ENCODE assay signal across 7 cellular contexts in genomic region chr4:152352645-152353116, GRCh38.
A peak's percentile ranks its signal among the peaks of the same experiment; 100 is the strongest.
DNase-seq lines count a peak whose midpoint lies in the region; ATAC-seq and TF ChIP-seq lines count a peak whose summit lies in the region.

No MANE protein-coding gene starts in this region.

- peak; percentile 85 for ATAC-seq in HG02678 (IDR thresholded peaks at IDR 0.05; ENCODE audit: unreplicated experiment)
- no peak for ATAC-seq in GM21526 (IDR thresholded peaks at IDR 0.05; ENCODE audit: low FRiP score, unreplicated experiment)

- DNase-seq in GM13977 (ENCODE audit: low spot score) (peak; percentile 4), NCI-H1694 treated with DMSO at 0.1 percent for 48 hours (lab: John Stamatoyannopoulos, UW) (peak; percentile 76), foreskin melanocyte (peak; percentile 94), occipital lobe (lab: John Stamatoyannopoulos, UW) (peak; percentile 67)

- in situ Hi-C loops in GM13977 (cut with MboI; ENCODE audit: low pct_unique_long_range_greater_than_20kb, low sequenced_read_pairs, unreplicated experiment), result no loop called here

- TF ChIP-seq CTCF in GM13977 (IDR thresholded peaks at IDR 0.05; ENCODE audit: extremely low read depth, insufficient read depth, missing control alignments), result no peak
- no peak for TF ChIP-seq CTCF in WI38 (IDR thresholded peaks at IDR 0.05; ENCODE audit: low read depth, low read length)

- peak overlapping the region; percentile 53 for H3K4me3 ChIP-seq in WI38 (ENCODE audit: low read depth, low read length)

Comparison
In these comparisons a context has a peak if more than half of its experiments do, and no peak if none do; other contexts are left out.
1. DNase-seq: peak in every context shown above with its lines; median percentile 94 in foreskin melanocyte; 76 in NCI-H1694 treated with DMSO at 0.1 percent for 48 hours; 67 in occipital lobe; 4 in GM13977.